Comparison of ENCODE assay signal across 1 cellular context in the genomic region with DNA sequence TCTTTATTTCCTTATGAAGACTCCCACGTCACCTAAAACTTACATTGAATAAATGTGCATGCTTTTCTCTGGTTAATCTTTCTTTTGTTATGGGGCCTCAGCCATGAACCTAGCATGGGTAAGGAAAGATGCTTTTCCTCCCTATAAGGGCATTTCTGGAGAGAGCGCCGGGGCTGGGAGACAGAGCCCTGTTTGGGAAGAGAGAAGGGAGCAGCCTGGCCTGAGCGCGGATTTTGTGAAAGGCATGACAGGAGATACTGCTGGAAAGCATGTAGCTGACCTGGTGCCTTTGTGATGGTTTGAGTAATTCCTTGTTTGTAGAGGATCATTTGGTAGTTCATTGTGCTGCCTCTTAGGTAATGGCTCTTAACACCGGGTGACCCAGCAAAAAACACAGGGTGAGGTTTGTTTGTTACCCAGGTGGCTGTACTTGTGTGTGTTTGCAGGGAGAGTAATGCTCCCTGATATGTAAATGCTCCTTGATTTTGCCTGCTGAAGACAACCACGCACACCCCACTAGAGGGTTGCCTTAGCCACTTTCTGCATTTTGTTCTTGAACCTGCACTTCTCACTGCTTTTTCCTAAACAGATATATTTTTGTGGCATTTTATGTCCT.
TF ChIP-seq lines count a peak whose summit lies in the region.

No MANE protein-coding gene starts in this region.

TF ChIP-seq in GM23338, 12 proteins besides CTCF, POLR2A, EP300 and RAD21 (continued from another document):
- TF ChIP-seq, protein P1, sequence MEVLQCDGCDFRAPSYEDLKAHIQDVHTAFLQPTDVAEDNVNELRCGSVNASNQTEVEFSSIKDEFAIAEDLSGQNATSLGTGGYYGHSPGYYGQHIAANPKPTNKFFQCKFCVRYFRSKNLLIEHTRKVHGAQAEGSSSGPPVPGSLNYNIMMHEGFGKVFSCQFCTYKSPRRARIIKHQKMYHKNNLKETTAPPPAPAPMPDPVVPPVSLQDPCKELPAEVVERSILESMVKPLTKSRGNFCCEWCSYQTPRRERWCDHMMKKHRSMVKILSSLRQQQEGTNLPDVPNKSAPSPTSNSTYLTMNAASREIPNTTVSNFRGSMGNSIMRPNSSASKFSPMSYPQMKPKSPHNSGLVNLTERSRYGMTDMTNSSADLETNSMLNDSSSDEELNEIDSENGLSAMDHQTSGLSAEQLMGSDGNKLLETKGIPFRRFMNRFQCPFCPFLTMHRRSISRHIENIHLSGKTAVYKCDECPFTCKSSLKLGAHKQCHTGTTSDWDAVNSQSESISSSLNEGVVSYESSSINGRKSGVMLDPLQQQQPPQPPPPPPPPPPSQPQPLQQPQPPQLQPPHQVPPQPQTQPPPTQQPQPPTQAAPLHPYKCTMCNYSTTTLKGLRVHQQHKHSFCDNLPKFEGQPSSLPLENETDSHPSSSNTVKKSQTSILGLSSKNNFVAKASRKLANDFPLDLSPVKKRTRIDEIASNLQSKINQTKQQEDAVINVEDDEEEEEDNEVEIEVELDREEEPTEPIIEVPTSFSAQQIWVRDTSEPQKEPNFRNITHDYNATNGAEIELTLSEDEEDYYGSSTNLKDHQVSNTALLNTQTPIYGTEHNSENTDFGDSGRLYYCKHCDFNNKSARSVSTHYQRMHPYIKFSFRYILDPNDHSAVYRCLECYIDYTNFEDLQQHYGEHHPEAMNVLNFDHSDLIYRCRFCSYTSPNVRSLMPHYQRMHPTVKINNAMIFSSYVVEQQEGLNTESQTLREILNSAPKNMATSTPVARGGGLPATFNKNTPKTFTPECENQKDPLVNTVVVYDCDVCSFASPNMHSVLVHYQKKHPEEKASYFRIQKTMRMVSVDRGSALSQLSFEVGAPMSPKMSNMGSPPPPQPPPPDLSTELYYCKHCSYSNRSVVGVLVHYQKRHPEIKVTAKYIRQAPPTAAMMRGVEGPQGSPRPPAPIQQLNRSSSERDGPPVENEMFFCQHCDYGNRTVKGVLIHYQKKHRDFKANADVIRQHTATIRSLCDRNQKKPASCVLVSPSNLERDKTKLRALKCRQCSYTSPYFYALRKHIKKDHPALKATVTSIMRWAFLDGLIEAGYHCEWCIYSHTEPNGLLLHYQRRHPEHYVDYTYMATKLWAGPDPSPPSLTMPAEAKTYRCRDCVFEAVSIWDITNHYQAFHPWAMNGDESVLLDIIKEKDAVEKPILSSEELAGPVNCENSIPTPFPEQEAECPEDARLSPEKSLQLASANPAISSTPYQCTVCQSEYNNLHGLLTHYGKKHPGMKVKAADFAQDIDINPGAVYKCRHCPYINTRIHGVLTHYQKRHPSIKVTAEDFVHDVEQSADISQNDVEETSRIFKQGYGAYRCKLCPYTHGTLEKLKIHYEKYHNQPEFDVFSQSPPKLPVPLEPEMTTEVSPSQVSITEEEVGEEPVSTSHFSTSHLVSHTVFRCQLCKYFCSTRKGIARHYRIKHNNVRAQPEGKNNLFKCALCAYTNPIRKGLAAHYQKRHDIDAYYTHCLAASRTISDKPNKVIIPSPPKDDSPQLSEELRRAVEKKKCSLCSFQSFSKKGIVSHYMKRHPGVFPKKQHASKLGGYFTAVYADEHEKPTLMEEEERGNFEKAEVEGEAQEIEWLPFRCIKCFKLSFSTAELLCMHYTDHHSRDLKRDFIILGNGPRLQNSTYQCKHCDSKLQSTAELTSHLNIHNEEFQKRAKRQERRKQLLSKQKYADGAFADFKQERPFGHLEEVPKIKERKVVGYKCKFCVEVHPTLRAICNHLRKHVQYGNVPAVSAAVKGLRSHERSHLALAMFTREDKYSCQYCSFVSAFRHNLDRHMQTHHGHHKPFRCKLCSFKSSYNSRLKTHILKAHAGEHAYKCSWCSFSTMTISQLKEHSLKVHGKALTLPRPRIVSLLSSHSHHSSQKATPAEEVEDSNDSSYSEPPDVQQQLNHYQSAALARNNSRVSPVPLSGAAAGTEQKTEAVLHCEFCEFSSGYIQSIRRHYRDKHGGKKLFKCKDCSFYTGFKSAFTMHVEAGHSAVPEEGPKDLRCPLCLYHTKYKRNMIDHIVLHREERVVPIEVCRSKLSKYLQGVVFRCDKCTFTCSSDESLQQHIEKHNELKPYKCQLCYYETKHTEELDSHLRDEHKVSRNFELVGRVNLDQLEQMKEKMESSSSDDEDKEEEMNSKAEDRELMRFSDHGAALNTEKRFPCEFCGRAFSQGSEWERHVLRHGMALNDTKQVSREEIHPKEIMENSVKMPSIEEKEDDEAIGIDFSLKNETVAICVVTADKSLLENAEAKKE (CRISPR knock-in tag; IDR thresholded peaks at IDR 0.05): no peak
- no peak for TF ChIP-seq EZH2phosphoT487 (IDR thresholded peaks at IDR 0.05; ENCODE audit: unreplicated experiment)
